Comparison of ENCODE assay signal across 17 cellular contexts in the genomic region with DNA sequence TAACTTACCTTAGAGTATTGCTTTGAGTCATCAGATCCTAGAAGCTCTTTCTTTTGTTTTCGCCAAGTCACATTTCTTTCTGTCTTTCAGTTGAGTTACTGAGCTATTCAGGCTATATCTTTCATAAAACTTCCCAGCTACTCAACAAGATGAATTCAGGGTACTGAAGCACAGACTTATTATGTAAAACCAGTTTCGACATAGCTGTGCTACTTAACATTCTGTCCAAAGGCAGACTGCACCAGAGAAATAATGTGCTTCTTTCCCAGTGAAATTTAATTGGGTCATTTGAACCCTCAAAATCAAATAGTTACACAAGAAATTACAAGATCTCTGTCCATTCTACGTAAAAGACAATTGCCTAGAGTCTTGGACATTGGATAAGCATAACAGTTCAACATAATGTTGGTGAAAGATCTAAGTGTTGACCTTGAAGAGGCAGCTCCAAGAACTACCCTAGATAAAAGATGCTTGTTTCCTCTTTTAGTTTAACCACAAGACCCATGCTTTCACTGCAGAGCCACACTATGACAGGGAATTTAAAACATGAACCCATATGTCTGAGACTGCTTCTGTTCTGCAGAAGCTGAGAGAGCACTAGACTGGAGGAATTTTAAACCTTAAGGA.
DNase-seq lines count a peak whose midpoint lies in the region; ATAC-seq lines count a peak whose summit lies in the region.
"Had no signal": no experiment of that assay in that cellular context is flagged by ENCODE, and none has a peak within 500 bp of the region (broad histone marks: within the 10 kb centered on the region; RNA-seq: fewer than 3 reads in every experiment).

No MANE protein-coding gene starts in this region.

- no peaks in the 10 kb centered on the region for H3K36me3 Mint-ChIP-seq in T-helper 2 cell treated with Interferon-gamma antibody and Interleukin-4, amounts not matched to agents 5 μg/mL and 100 μg/mL, for 36 hours (ENCODE audit: low read depth)
- H3K36me3 Mint-ChIP-seq: activated naive CD4-positive, alpha-beta T cell treated with anti-CD3 and anti-CD28 coated beads, Interleukin-2, amount 10 ng/mL, durations not matched to agents 7 days and 5 days; naive B cell had no signal

- H3K4me1 Mint-ChIP-seq in T-helper 2 cell treated with Interferon-gamma antibody and Interleukin-4, amounts not matched to agents 5 μg/mL and 100 μg/mL, for 36 hours (ENCODE audit: low read depth) = peaks cover 2% of the 10 kb centered on the region
- H3K4me1 Mint-ChIP-seq: activated naive CD4-positive, alpha-beta T cell treated with anti-CD3 and anti-CD28 coated beads, Interleukin-2, amount 10 ng/mL, durations not matched to agents 7 days and 5 days; naive B cell had no signal

- no peak overlapping the region for H3K4me3 Mint-ChIP-seq in T-helper 2 cell treated with Interferon-gamma antibody and Interleukin-4, amounts not matched to agents 5 μg/mL and 100 μg/mL, for 36 hours
- H3K4me3 Mint-ChIP-seq: activated naive CD4-positive, alpha-beta T cell treated with anti-CD3 and anti-CD28 coated beads, Interleukin-2, amount 10 ng/mL, durations not matched to agents 7 days and 5 days; naive B cell had no signal

- DNase-seq in NOMO-1 treated with DMSO at 0.1 percent for 48 hours (lab: John Stamatoyannopoulos, UW; ENCODE audit: unreplicated experiment) = peak; percentile 89
- peak; percentile 4 for DNase-seq in cerebellar cortex (ENCODE audit: low spot score)
- peak; percentile 36 for DNase-seq in skeletal muscle cell (ENCODE audit: low read depth)
- no peak for DNase-seq in RPMI8226
- DNase-seq in T-helper 2 cell treated with Interferon-gamma antibody and Interleukin-4, amounts not matched to agents 5 μg/mL and 100 μg/mL, for 36 hours (ENCODE audit: low spot score) = no peak
- DNase-seq in GM19238 (ENCODE audit: insufficient read length, low spot score) = no peak
- no peak for DNase-seq in COLO668 (lab: John Stamatoyannopoulos, UW; ENCODE audit: unreplicated experiment)
- DNase-seq: activated naive CD4-positive, alpha-beta T cell treated with anti-CD3 and anti-CD28 coated beads, Interleukin-2, amount 10 ng/mL, durations not matched to agents 7 days and 5 days; Caco-2; colonic mucosa; H7; islet precursor cell; KG1; naive B cell; tibial artery had no signal

- no peak overlapping the region for H3K4me3 ChIP-seq in skeletal muscle cell (ENCODE audit: low read depth, low read length)
- H3K4me3 ChIP-seq: colonic mucosa, smooth muscle cell, tibial artery had no signal

- no peak overlapping the region for H3K27ac Mint-ChIP-seq in T-helper 2 cell treated with Interferon-gamma antibody and Interleukin-4, amounts not matched to agents 5 μg/mL and 100 μg/mL, for 36 hours
- H3K27ac Mint-ChIP-seq: activated naive CD4-positive, alpha-beta T cell treated with anti-CD3 and anti-CD28 coated beads, Interleukin-2, amount 10 ng/mL, durations not matched to agents 7 days and 5 days; naive B cell had no signal

- no peaks in the 10 kb centered on the region for H3K9me3 Mint-ChIP-seq in T-helper 2 cell treated with Interferon-gamma antibody and Interleukin-4, amounts not matched to agents 5 μg/mL and 100 μg/mL, for 36 hours
- H3K9me3 Mint-ChIP-seq: activated naive CD4-positive, alpha-beta T cell treated with anti-CD3 and anti-CD28 coated beads, Interleukin-2, amount 10 ng/mL, durations not matched to agents 7 days and 5 days had no signal

- peak; percentile 48 for ATAC-seq in HG02885 (IDR thresholded peaks at IDR 0.05; ENCODE audit: poor library complexity, unreplicated experiment)

- H3K27me3 Mint-ChIP-seq in T-helper 2 cell treated with Interferon-gamma antibody and Interleukin-4, amounts not matched to agents 5 μg/mL and 100 μg/mL, for 36 hours (ENCODE audit: low read depth) = no peaks in the 10 kb centered on the region
- H3K27me3 Mint-ChIP-seq: activated naive CD4-positive, alpha-beta T cell treated with anti-CD3 and anti-CD28 coated beads, Interleukin-2, amount 10 ng/mL, durations not matched to agents 7 days and 5 days; naive B cell had no signal

Comparison
In these comparisons a context has a peak if more than half of its experiments do, and no peak if none do; other contexts are left out.
1. DNase-seq: peak in NOMO-1 treated with DMSO at 0.1 percent for 48 hours (single experiment), cerebellar cortex (single experiment) and skeletal muscle cell (single experiment); none in RPMI8226 (single experiment), T-helper 2 cell treated with Interferon-gamma antibody and Interleukin-4, amounts not matched to agents 5 μg/mL and 100 μg/mL, for 36 hours (single experiment), GM19238 (single experiment) and COLO668 (single experiment).